In genomic region chr12:74537707-74538385, GRCh38 we compare ENCODE assay signal across 8 cellular contexts. TPM values are rescaled to one million over a fixed set of nuclear protein-coding genes. Genes with fewer than 3 reads are reported as not detected.
DNase-seq lines count a peak whose midpoint lies in the region; ATAC-seq and TF ChIP-seq lines count a peak whose summit lies in the region.

ATXN7L3B (plus strand) TSS chr12:74537835; CDS start chr12:74538113, 278 bp downstream.

- H3K27me3 ChIP-seq in IMR-90 (ENCODE audit: control insufficient read depth, insufficient read depth, low read length): no peaks in the 10 kb centered on the region

- peak within 1 kb of the TSS; percentile 94 to 97 for H4K8ac ChIP-seq in IMR-90 (ENCODE audit: low read depth in 2 of 2, low read length in 2 of 2)

- ATAC-seq in GM21528 (IDR thresholded peaks at IDR 0.05; ENCODE audit: low FRiP score, unreplicated experiment): peak; percentile 98
- peak; percentile 99 for ATAC-seq in IMR-90 (ENCODE audit: low read depth)

- TF ChIP-seq RAD21 in IMR-90 (IDR thresholded peaks at IDR 0.05; ENCODE audit: low read length): no peak

- H3K4me1 ChIP-seq in IMR-90 (ENCODE audit: control insufficient read depth, insufficient read depth, low read length): peaks cover 12% of the 10 kb centered on the region

- H2AK9ac ChIP-seq in IMR-90 (replicated peaks; ENCODE audit: low read depth, low read length, poor library complexity): peak within 1 kb of the TSS; percentile 47

- H3K56ac ChIP-seq in IMR-90 (ENCODE audit: extremely low read depth, insufficient read depth, low read length): peak within 1 kb of the TSS; percentile 90

- peak within 1 kb of the TSS; percentile 59 for H2AK5ac ChIP-seq in IMR-90 (ENCODE audit: low read depth, low read length)

- H4K91ac ChIP-seq in IMR-90 (ENCODE audit: insufficient read depth, low read depth, low read length): peak within 1 kb of the TSS; percentile 81

- WGBS in IMR-90 (ENCODE audit: extremely low coverage in 2 of 2, insufficient read length in 1 of 2), 2 experiments: 1% methylated on average over 27 of the region's 49 CpGs; no CpG with 5 or more reads in 1 of the 2 experiments

- peak within 1 kb of the TSS; percentile 74 for H4K5ac ChIP-seq in IMR-90 (ENCODE audit: low read depth, low read length)

- H4K20me1 ChIP-seq in IMR-90 (ENCODE audit: insufficient read depth, low read length): peaks cover 28% of the 10 kb centered on the region

- no peak within 1 kb of the TSS for H2BK120ac ChIP-seq in IMR-90 (ENCODE audit: low read depth, low read length)

- TF ChIP-seq POLR2A in IMR-90 (IDR thresholded peaks at IDR 0.05; ENCODE audit: low read depth, low read length): peak; percentile 92

- DNase-seq in DMS 273 treated with DMSO at 0.1 percent for 48 hours (lab: John Stamatoyannopoulos, UW) (peak; percentile 80), IMR-90 (peak; percentile 93), OCI-M1 (lab: John Stamatoyannopoulos, UW) (peak; percentile 96), activated T-cell treated with anti-CD3 and anti-CD28 coated beads for 4 hours (peak; percentile 94), epithelial cell of prostate (ENCODE audit: low read depth, low spot score) (peak; percentile 66), mucosa of gallbladder (ENCODE audit: low spot score) (peak; percentile 92)
- DNase-seq in stimulated activated CD8-positive, alpha-beta memory T cell treated with anti-CD3 and anti-CD28 coated beads, Interleukin-4, amount 100 ng/mL, for 4 hours (ENCODE audit: low read depth in 2 of 2, low spot score in 1 of 2): peak; percentile 86 to 92

- H2BK15ac ChIP-seq in IMR-90 (ENCODE audit: low read depth, low read length): no peak within 1 kb of the TSS

- POLR2A ChIA-PET in IMR-90 (lab: Charles Lee; ENCODE audit: unreplicated experiment): no interaction called here

- H2BK20ac ChIP-seq in IMR-90 (ENCODE audit: low read depth, low read length): no peak within 1 kb of the TSS

- H3K36me3 ChIP-seq in IMR-90 (ENCODE audit: control insufficient read depth, insufficient read depth, low read length): peaks cover 10% of the 10 kb centered on the region

- dilution Hi-C loops in IMR-90 (cut with HindIII; ENCODE audit: low sequenced_read_pairs, unreplicated experiment): no loop called here

- peaks cover 11% of the 10 kb centered on the region for H3K9me1 ChIP-seq in IMR-90 (ENCODE audit: insufficient read depth, low read length)

- H3K9me3 ChIP-seq in IMR-90 (ENCODE audit: control insufficient read depth, insufficient read depth, low read length): no peaks in the 10 kb centered on the region

- H3K27ac ChIP-seq in IMR-90 (ENCODE audit: insufficient read depth, low read length) (peak within 1 kb of the TSS; percentile 82), epithelial cell of prostate (peak within 1 kb of the TSS; percentile 85)

- TSS peak; percentile 63 for BruUV-seq in IMR-90 (replicated peaks; lab: Mats Ljungman, UMichigan)

- H2AFZ ChIP-seq in IMR-90 (replicated peaks; ENCODE audit: low read length, poor library complexity): peak within 1 kb of the TSS; percentile 83

- peaks cover 3 to 30% of the 10 kb centered on the region in 2 experiments; a peak in 3 of 4 replicates for H3K79me1 ChIP-seq in IMR-90 (ENCODE audit: low read depth in 1 of 2, low read length in 2 of 2)

- H3K23ac ChIP-seq in IMR-90 (ENCODE audit: low read depth, low read length): peak within 1 kb of the TSS; percentile 90

- CTCF ChIA-PET in IMR-90 (lab: Yijun Ruan, JAX): no interaction called here

- H3K9ac ChIP-seq in IMR-90 (ENCODE audit: low read depth, low read length): peak within 1 kb of the TSS; percentile 94

- H3K18ac ChIP-seq in IMR-90 (ENCODE audit: low read depth, low read length): peak within 1 kb of the TSS; percentile 49

- in situ Hi-C loops in IMR-90 (cut with MboI; ENCODE audit: low sequenced_read_pairs): no loop called here

- peak within 1 kb of the TSS; percentile 94 for H3K4me2 ChIP-seq in IMR-90 (ENCODE audit: low read depth, low read length)

- no peak for TF ChIP-seq CTCF in IMR-90 (conservative IDR thresholded peaks at IDR 0.05; ENCODE audit: low read depth, low read length)

- peak within 1 kb of the TSS; percentile 94 for H3K14ac ChIP-seq in IMR-90 (replicated peaks; ENCODE audit: low read depth, low read length)

- peak within 1 kb of the TSS; percentile 72 for H2BK5ac ChIP-seq in IMR-90 (ENCODE audit: low read depth, low read length, poor library complexity, severe bottlenecking)

- intact Hi-C loops in IMR-90 (cut with micrococcal nuclease): loop anchor here (10.0 kb wide), 1 partner anchor 947 kb away; the partner anchor contains the start of gene GLIPR1

- H3K4me3 ChIP-seq in IMR-90 (ENCODE audit: insufficient read depth, low read depth, low read length): peak within 1 kb of the TSS; percentile 80

- peak within 1 kb of the TSS; percentile 73 for H3K4ac ChIP-seq in IMR-90 (ENCODE audit: low read depth, low read length)

TF ChIP-seq in IMR-90, 13 proteins besides CTCF, POLR2A, EP300 and RAD21:
- TF ChIP-seq USF2 (IDR thresholded peaks at IDR 0.05; ENCODE audit: low read depth, low read length): peak; percentile 12; the same call in 1 of the 2 replicates
- no peak for TF ChIP-seq ELK1 (IDR thresholded peaks at IDR 0.05; ENCODE audit: borderline replicate concordance, low read depth, low read length)

RNA-seq across cellular contexts. Expression of gene ATXN7L3B, which starts in this region (rescaled TPM):
- total RNA-seq in IMR-90 (2012; rRNA removed): 21.7 and 28.1 TPM in 2 replicates
- polyA plus RNA-seq in IMR-90 (2012; rRNA removed): 10.9 and 12.9 TPM in 2 replicates
- polyA plus RNA-seq in IMR-90 (2012; cell fraction: cytosol; rRNA removed): 5.0 and 5.4 TPM in 2 replicates
- polyA plus RNA-seq in IMR-90 (2012; cell fraction: nucleus; rRNA removed; ENCODE audit: low replicate concordance): 2.7 and 12.5 TPM in 2 replicates
- 45.9 TPM for total RNA-seq in mucosa of gallbladder

Comparison
In these comparisons a context has a peak if more than half of its experiments do, and no peak if none do; other contexts are left out.
1. Peak in every context shown above with its lines: DNase-seq, ATAC-seq, H3K4me3 ChIP-seq and H3K27ac ChIP-seq.